ENCODE assay signal across 16 cellular contexts in genomic region chr6:112144145-112144926, GRCh38. TPM values are rescaled to one million over a fixed set of nuclear protein-coding genes. Genes with fewer than 3 reads are reported as not detected.
DNase-seq lines count a peak whose midpoint lies in the region; ATAC-seq lines count a peak whose summit lies in the region.
"Had no signal": no experiment of that assay in that cellular context is flagged by ENCODE, and none has a peak within 500 bp of the region (broad histone marks: within the 10 kb centered on the region; RNA-seq: fewer than 3 reads in every experiment).

No MANE protein-coding gene starts in this region.

- H3K4me3 Mint-ChIP-seq in activated CD4-positive, alpha-beta memory T cell treated with anti-CD3 and anti-CD28 coated beads, Interleukin-2, amount 10 ng/mL, durations not matched to agents 7 days and 5 days, result no peak overlapping the region
- H3K4me3 Mint-ChIP-seq: memory B cell had no signal

- POLR2A ChIA-PET in activated CD4-positive, alpha-beta memory T cell treated with anti-CD3 and anti-CD28 coated beads, Interleukin-2, amount 10 ng/mL, durations not matched to agents 7 days and 5 days (lab: Charles Lee), result interaction anchor here (0.6 kb wide), 2 partner anchors 472 to 920 kb away, joined by 3 to 6 read pairs; no protein-coding TSS in a partner anchor

- no peaks in the 10 kb centered on the region for H3K36me3 Mint-ChIP-seq in activated CD4-positive, alpha-beta memory T cell treated with anti-CD3 and anti-CD28 coated beads, Interleukin-2, amount 10 ng/mL, durations not matched to agents 7 days and 5 days (ENCODE audit: low read depth)
- H3K36me3 Mint-ChIP-seq: memory B cell had no signal

- no peaks in the 10 kb centered on the region for H3K9me3 Mint-ChIP-seq in activated CD4-positive, alpha-beta memory T cell treated with anti-CD3 and anti-CD28 coated beads, Interleukin-2, amount 10 ng/mL, durations not matched to agents 7 days and 5 days
- H3K9me3 Mint-ChIP-seq: memory B cell had no signal

- H3K4me1 Mint-ChIP-seq in activated CD4-positive, alpha-beta memory T cell treated with anti-CD3 and anti-CD28 coated beads, Interleukin-2, amount 10 ng/mL, durations not matched to agents 7 days and 5 days, result peaks cover 1% of the 10 kb centered on the region

- H3K27me3 Mint-ChIP-seq in activated CD4-positive, alpha-beta memory T cell treated with anti-CD3 and anti-CD28 coated beads, Interleukin-2, amount 10 ng/mL, durations not matched to agents 7 days and 5 days, result peaks cover 14% of the 10 kb centered on the region

- CTCF ChIA-PET in activated CD4-positive, alpha-beta memory T cell treated with anti-CD3 and anti-CD28 coated beads, Interleukin-2, amount 10 ng/mL, durations not matched to agents 7 days and 5 days (lab: Charles Lee), result interaction anchor here (0.9 to 3.0 kb wide), 3 partner anchors 19 to 36 kb away, joined by 3 to 15 read pairs (median 3); no protein-coding TSS in a partner anchor

- peak; percentile 59 for DNase-seq in NCI-H82 (lab: John Stamatoyannopoulos, UW)
- DNase-seq in NCI-H82 treated with DMSO at 0.1 percent for 48 hours (lab: John Stamatoyannopoulos, UW; ENCODE audit: unreplicated experiment), result no peak
- peak; percentile 70 for DNase-seq in NCI-H2171 (lab: John Stamatoyannopoulos, UW)
- peak; percentile 51 for DNase-seq in cerebellum (ENCODE audit: low spot score)
- DNase-seq in middle frontal gyrus (ENCODE audit: extremely low spot score, low spot score), result no peak
- no peak for DNase-seq in activated CD4-positive, alpha-beta memory T cell treated with anti-CD3 and anti-CD28 coated beads, Interleukin-2, amount 10 ng/mL, durations not matched to agents 7 days and 5 days
- DNase-seq in amniotic stem cell (lab: John Stamatoyannopoulos, UW), result no peak
- DNase-seq: effector CD4-positive, alpha-beta T cell; HCEC 1CT; hypothalamus; PC-9; posterior cingulate gyrus; stimulated activated CD4-positive, alpha-beta T cell treated with anti-CD3 and anti-CD28 coated beads, Interleukin-1b, Interleukin-23, amount 100 ng/mL, for 48 hours; stimulated activated naive CD8-positive, alpha-beta T cell treated with anti-CD3 and anti-CD28 coated beads, Interleukin-15, Interleukin-2, amounts not matched to agents 100 U/mL and 50 U/mL, for 24 hours had no signal

- no peak overlapping the region for H3K27ac Mint-ChIP-seq in activated CD4-positive, alpha-beta memory T cell treated with anti-CD3 and anti-CD28 coated beads, Interleukin-2, amount 10 ng/mL, durations not matched to agents 7 days and 5 days
- H3K27ac Mint-ChIP-seq: memory B cell had no signal

- ATAC-seq in HG02840 (IDR thresholded peaks at IDR 0.05; ENCODE audit: low FRiP score, unreplicated experiment), result no peak

RNA-seq across cellular contexts. Expression of gene FAM229B, which starts 56.9 kb away (rescaled TPM):
- total RNA-seq in cerebellum, result 23.9 TPM
- 1 to 10 TPM; 2.7 to 3.4 TPM for total RNA-seq in activated CD4-positive, alpha-beta memory T cell treated with anti-CD3 and anti-CD28 coated beads, Interleukin-2, amount 10 ng/mL, durations not matched to agents 7 days and 5 days

RNA-seq across cellular contexts. Expression of gene TUBE1, which starts 57.1 kb away (rescaled TPM):
- 68.3 TPM for total RNA-seq in cerebellum
- 10 to 100 TPM; 23.8 to 28.5 TPM for total RNA-seq in activated CD4-positive, alpha-beta memory T cell treated with anti-CD3 and anti-CD28 coated beads, Interleukin-2, amount 10 ng/mL, durations not matched to agents 7 days and 5 days

Comparison
In these comparisons a context has a peak if more than half of its experiments do, and no peak if none do; other contexts are left out.
1. DNase-seq: peak in NCI-H82 (single experiment), NCI-H2171 (single experiment) and cerebellum (single experiment); none in NCI-H82 treated with DMSO at 0.1 percent for 48 hours (single experiment), middle frontal gyrus (single experiment), activated CD4-positive, alpha-beta memory T cell treated with anti-CD3 and anti-CD28 coated beads, Interleukin-2, amount 10 ng/mL, durations not matched to agents 7 days and 5 days (single experiment) and amniotic stem cell (single experiment).